Comparison of ENCODE assay signal across 24 cellular contexts in genomic region chr17:79224476-79224875, GRCh38.
"Had no signal": no experiment of that assay in that cellular context is flagged by ENCODE, and none has a peak within 500 bp of the region (broad histone marks: within the 10 kb centered on the region; RNA-seq: fewer than 3 reads in every experiment).

No MANE protein-coding gene starts in this region.

- H3K36me3 ChIP-seq: heart right ventricle, left lung, tibial nerve had no signal

- DNase-seq: effector CD4-positive, alpha-beta T cell; erythroblast; foreskin keratinocyte; heart right ventricle; hypothalamus; kidney glomerular epithelial cell; mesenchymal stem cell; midbrain; naive thymus-derived CD4-positive, alpha-beta T cell; nephron progenitor cell; psoas muscle; retina; sigmoid colon; stimulated activated CD4-positive, alpha-beta T cell treated with anti-CD3 and anti-CD28 coated beads, Interleukin-2, amount 100 ng/mL, for 24 hours; stimulated activated CD4-positive, alpha-beta T cell treated with anti-CD3 and anti-CD28 coated beads, Interleukin-4, amount 100 ng/mL, for 4 hours; stimulated activated naive B cell treated with anti-CD40 and anti-IgM and Interleukin-4, amounts not matched to agents 10 μg/mL and 1 μg/mL and 100 μg/mL, for 72 hours; stimulated activated naive CD8-positive, alpha-beta T cell treated with anti-CD3 and anti-CD28 coated beads, Interleukin-15, amount 100 ng/mL, for 72 hours; testis had no signal

- H3K9me3 Mint-ChIP-seq: endodermal cell; nephron progenitor cell; stimulated activated naive B cell treated with anti-CD40 and anti-IgM and Interleukin-4, amounts not matched to agents 10 μg/mL and 1 μg/mL and 100 μg/mL, for 72 hours; stimulated activated naive CD8-positive, alpha-beta T cell treated with anti-CD3 and anti-CD28 coated beads, Interleukin-15, amount 100 ng/mL, for 72 hours had no signal

- H3K36me3 Mint-ChIP-seq: stimulated activated naive B cell treated with anti-CD40 and anti-IgM and Interleukin-4, amounts not matched to agents 10 μg/mL and 1 μg/mL and 100 μg/mL, for 72 hours had no signal

- H3K4me3 ChIP-seq: coronary artery, heart right ventricle, left lung, lung, psoas muscle, sigmoid colon, skin epidermis, testis, tibial nerve had no signal

- H3K27ac Mint-ChIP-seq: endodermal cell; naive thymus-derived CD4-positive, alpha-beta T cell; nephron progenitor cell; stimulated activated naive B cell treated with anti-CD40 and anti-IgM and Interleukin-4, amounts not matched to agents 10 μg/mL and 1 μg/mL and 100 μg/mL, for 72 hours; stimulated activated naive CD8-positive, alpha-beta T cell treated with anti-CD3 and anti-CD28 coated beads, Interleukin-15, amount 100 ng/mL, for 72 hours had no signal

- H3K4me1 ChIP-seq: foreskin keratinocyte, psoas muscle, testis had no signal

- H3K4me3 Mint-ChIP-seq: endodermal cell; naive thymus-derived CD4-positive, alpha-beta T cell; nephron progenitor cell; stimulated activated naive B cell treated with anti-CD40 and anti-IgM and Interleukin-4, amounts not matched to agents 10 μg/mL and 1 μg/mL and 100 μg/mL, for 72 hours; stimulated activated naive CD8-positive, alpha-beta T cell treated with anti-CD3 and anti-CD28 coated beads, Interleukin-15, amount 100 ng/mL, for 72 hours had no signal

- H3K27me3 ChIP-seq: testis had no signal

- H3K27ac ChIP-seq: coronary artery, foreskin keratinocyte, heart right ventricle, left lung, psoas muscle, sigmoid colon, skin epidermis, testis, tibial nerve had no signal

- H3K9me3 ChIP-seq: heart right ventricle, left lung, psoas muscle, sigmoid colon, testis, tibial nerve had no signal

- ATAC-seq: foreskin keratinocyte; heart right ventricle; left lung; naive thymus-derived CD4-positive, alpha-beta T cell; psoas muscle; stimulated activated naive B cell treated with anti-CD40 and anti-IgM and Interleukin-4, amounts not matched to agents 10 μg/mL and 1 μg/mL and 100 μg/mL, for 72 hours; stimulated activated naive CD8-positive, alpha-beta T cell treated with anti-CD3 and anti-CD28 coated beads, Interleukin-15, amount 100 ng/mL, for 72 hours had no signal
